8 cellular contexts compared by ENCODE assay signal in genomic region chrX:139172731-139173130, GRCh38.
"Had no signal": no experiment of that assay in that cellular context is flagged by ENCODE, and none has a peak within 500 bp of the region (broad histone marks: within the 10 kb centered on the region; RNA-seq: fewer than 3 reads in every experiment).

No MANE protein-coding gene starts in this region.

- H3K4me3 ChIP-seq: GM23248, HAP-1 had no signal

- H3K36me3 ChIP-seq: HAP-1 had no signal

- FAIRE-seq: HepG2 had no signal

- H3K27ac ChIP-seq: GM23248, HL-60 had no signal

- DNase-seq: GM23248, GOT3, H7, HFFc6 had no signal

- ATAC-seq: HCT116, HepG2 had no signal

- H3K9me3 ChIP-seq: HAP-1 had no signal

- H3K9ac ChIP-seq: GM23248 had no signal

- H2AFZ ChIP-seq: GM23248 had no signal
